ENCODE assay signal across 10 cellular contexts in the genomic region with DNA sequence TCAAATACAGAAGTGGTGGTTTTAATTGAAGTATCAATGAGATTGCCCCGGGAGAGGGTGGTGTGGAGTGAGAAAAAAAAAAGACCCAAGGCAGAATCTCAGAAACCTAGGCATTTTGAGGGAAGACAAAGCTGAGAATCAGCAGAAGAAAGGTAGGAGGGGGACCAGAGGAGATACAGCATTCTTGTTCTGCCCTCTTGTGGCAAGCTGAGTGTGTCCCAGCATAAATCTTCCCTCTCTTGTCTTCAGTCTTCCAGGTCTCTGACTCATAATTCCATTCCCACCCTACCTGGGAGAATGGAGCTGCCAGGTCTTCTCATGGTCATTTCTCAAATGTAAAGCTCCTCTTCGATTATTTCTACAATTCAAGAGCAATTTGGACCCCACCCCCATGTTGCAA. TPM values are rescaled to one million over a fixed set of nuclear protein-coding genes. Genes with fewer than 3 reads are reported as not detected.
DNase-seq lines count a peak whose midpoint lies in the region; ATAC-seq, FAIRE-seq and TF ChIP-seq lines count a peak whose summit lies in the region.
"Had no signal": no experiment of that assay in that cellular context is flagged by ENCODE, and none has a peak within 500 bp of the region (broad histone marks: within the 10 kb centered on the region; RNA-seq: fewer than 3 reads in every experiment).

No MANE protein-coding gene starts in this region.

- intact Hi-C loops in GM12878 (cut with micrococcal nuclease; ENCODE audit: unreplicated experiment) (loop anchor here (1.0 to 5.0 kb wide), 2 partner anchors 246 to 373 kb away; no protein-coding TSS in a partner anchor), right lobe of liver (cut with DNase I) (no loop called here), tibial artery (cut with DNase I; ENCODE audit: low total_unique reads) (no loop called here)

- H3K9me3 ChIP-seq in MG63 = no peaks in the 10 kb centered on the region
- peaks cover 2% of the 10 kb centered on the region; the same call in 2 of the 3 replicates for H3K9me3 ChIP-seq in GM12878 (replicated peaks; ENCODE audit: control insufficient read depth, insufficient read depth, low read length)
- peaks cover 0 to 13% (median 1%) of the 10 kb centered on the region in 4 donors for H3K9me3 ChIP-seq in right lobe of liver
- no peaks in the 10 kb centered on the region for H3K9me3 ChIP-seq in tibial artery
- H3K9me3 ChIP-seq: thoracic aorta had no signal

- no peak overlapping the region for H3K27ac ChIP-seq in GM12878 (ENCODE audit: control insufficient read depth, insufficient read depth)
- H3K27ac ChIP-seq in right lobe of liver = no peak overlapping the region
- H3K27ac ChIP-seq in tibial artery = no peak overlapping the region
- H3K27ac ChIP-seq: thoracic aorta had no signal

- no peak for FAIRE-seq in GM12878 (lab: Jason Lieb, UNC)
- FAIRE-seq: islet of Langerhans had no signal

- CTCF ChIA-PET in GM12878 (lab: Yijun Ruan, JAX) = interaction anchor here (0.6 to 3.9 kb wide), 15 partner anchors 8 to 1227 kb away, joined by 3 to 15 read pairs (median 3); no protein-coding TSS in a partner anchor

- peak; percentile 65 for TF ChIP-seq RAD21 in GM12878 (IDR thresholded peaks at IDR 0.05; ENCODE audit: insufficient read depth, low read depth, low read length)

- H3K36me3 ChIP-seq in MG63 = no peaks in the 10 kb centered on the region; the same call in 1 of the 2 replicates
- H3K36me3 ChIP-seq in GM12878 (ENCODE audit: control insufficient read depth in 2 of 2, insufficient read depth in 2 of 2, low read length in 1 of 2) = no peaks in the 10 kb centered on the region
- no peaks in the 10 kb centered on the region for H3K36me3 ChIP-seq in right lobe of liver
- no peaks in the 10 kb centered on the region for H3K36me3 ChIP-seq in tibial artery
- H3K36me3 ChIP-seq: thoracic aorta had no signal

- TF ChIP-seq EP300 in GM12878 (IDR thresholded peaks at IDR 0.05; ENCODE audit: borderline replicate concordance in 1 of 2, control insufficient read depth in 1 of 2, low read depth in 2 of 2, low read length in 2 of 2) = no peak

- RAD21 ChIA-PET in GM12878 (lab: Charles Lee; ENCODE audit: unreplicated experiment) = interaction anchor here (0.8 to 1.7 kb wide), 2 partner anchors 11 to 219 kb away, joined by 3 to 9 read pairs; no protein-coding TSS in a partner anchor

- no peaks in the 10 kb centered on the region for H4K20me1 ChIP-seq in GM12878 (ENCODE audit: control insufficient read depth, insufficient read depth)

- TF ChIP-seq POLR2A in GM12878 (IDR thresholded peaks at IDR 0.05; ENCODE audit: low read depth, low read length) = no peak
- no peak for TF ChIP-seq POLR2A in right lobe of liver (IDR thresholded peaks at IDR 0.05)
- TF ChIP-seq POLR2A in GM18505 (IDR thresholded peaks at IDR 0.05; ENCODE audit: borderline replicate concordance, extremely low read depth, insufficient read depth, insufficient read length) = no peak

- POLR2A ChIA-PET in GM12878 (lab: Charles Lee) = no interaction called here

- no peak overlapping the region for H3K9ac ChIP-seq in GM12878 (ENCODE audit: control insufficient read depth, insufficient read depth, low read length)

- H3K4me3 ChIP-seq in MG63 = no peak overlapping the region
- no peak overlapping the region for H3K4me3 ChIP-seq in GM12878
- no peak overlapping the region for H3K4me3 ChIP-seq in right lobe of liver
- no peak overlapping the region for H3K4me3 ChIP-seq in tibial artery
- H3K4me3 ChIP-seq: thoracic aorta had no signal

- no TSS peak for BruUV-seq in GM12878 (replicated peaks; lab: Mats Ljungman, UMichigan)

- no peak overlapping the region for H2AFZ ChIP-seq in GM12878 (ENCODE audit: control insufficient read depth, low read depth, low read length)

- TF ChIP-seq CTCF in GM12878 (IDR thresholded peaks at IDR 0.05 in 2 of 3, conservative IDR thresholded peaks at IDR 0.05 in 1 of 3; ENCODE audit: control insufficient read depth in 2 of 3, extremely low read depth in 1 of 3, insufficient read depth in 1 of 3, low read depth in 3 of 3, low read length in 3 of 3) (peak; percentile 38 to 64 (median 44); a peak in 4 of 6 replicates), right lobe of liver (IDR thresholded peaks at IDR 0.05) (peak in 3 of 4 donors; percentile 29 to 41 (median 40)), tibial artery (IDR thresholded peaks at IDR 0.05) (peak in 1 of 2 experiments; percentile 25)

- no peak overlapping the region for H3K4me2 ChIP-seq in GM12878 (ENCODE audit: control insufficient read depth, insufficient read depth)

- no peaks in the 10 kb centered on the region for H3K4me1 ChIP-seq in GM12878 (ENCODE audit: control insufficient read depth, insufficient read depth, low read length)
- H3K4me1 ChIP-seq in right lobe of liver = no peaks in the 10 kb centered on the region
- H3K4me1 ChIP-seq in tibial artery = no peaks in the 10 kb centered on the region

- in situ Hi-C loops in GM12878 (cut with MboI) = no loop called here

- ATAC-seq in GM12878 (peak; percentile 59), right lobe of liver (peak in 3 of 4 donors; percentile 45 to 55 (median 46)), HG02571 (IDR thresholded peaks at IDR 0.05; ENCODE audit: unreplicated experiment) (no peak), GM18505 (IDR thresholded peaks at IDR 0.05; ENCODE audit: unreplicated experiment) (no peak)

- WGBS in GM12878 (ENCODE audit: insufficient coverage, insufficient replicate concordance, low lambda C conversion rate, missing lambda C conversion rate) = 15% methylated on average over 2 of the region's 2 CpGs
- 29% methylated on average over 2 of the region's 2 CpGs for WGBS in right lobe of liver (ENCODE audit: insufficient coverage, low coverage, low lambda C conversion rate, missing lambda C conversion rate)

- DNase-seq in GM03348 (ENCODE audit: low spot score) (peak; percentile 33), MG63 (peak; percentile 2), GM12878 (ENCODE audit: low read depth, low spot score) (no peak), right lobe of liver (no peak), tibial artery (no peak)
- no peak for DNase-seq in activated CD4-positive, alpha-beta T cell treated with anti-CD3 and anti-CD28 coated beads, Interleukin-2, amount 50 U/mL, for 4 hours

- H3K27me3 ChIP-seq in MG63 (no peaks in the 10 kb centered on the region), GM12878 (replicated peaks in 1 of 2; ENCODE audit: control insufficient read depth in 2 of 2, insufficient read depth in 2 of 2, low read length in 1 of 2) (no peaks in the 10 kb centered on the region), right lobe of liver (no peaks in the 10 kb centered on the region), tibial artery (no peaks in the 10 kb centered on the region)

- SMC1A ChIA-PET in GM12878 (lab: Charles Lee; ENCODE audit: uncharacterized antibody, unreplicated experiment) = interaction anchor here (0.6 to 2.4 kb wide), 7 partner anchors 14 to 247 kb away, joined by 3 to 17 read pairs (median 4); no protein-coding TSS in a partner anchor

- no peaks in the 10 kb centered on the region for H3K79me2 ChIP-seq in GM12878 (ENCODE audit: control insufficient read depth, insufficient read depth, low read length)

TF ChIP-seq in GM12878, 131 proteins besides CTCF, POLR2A, EP300 and RAD21:
- peak; percentile 51; the same call in 1 of the 2 replicates for TF ChIP-seq SMC3 (IDR thresholded peaks at IDR 0.05; ENCODE audit: borderline replicate concordance, low read length)
- no peak for TF ChIP-seq NBN (IDR thresholded peaks at IDR 0.05)

RNA-seq across cellular contexts. Expression of a gene that starts 32.7 kb away (rescaled TPM):
- 118 and 121 TPM in 2 replicates for total RNA-seq in MG63 (2014; rRNA removed; shearing (Covaris generic); ENCODE audit: low replicate concordance)
- 53.7 and 55.3 TPM in 2 replicates for total RNA-seq in GM12878 (2013; cell fraction: nucleolus; rRNA removed)
- 88.9 and 91.0 TPM in 2 replicates for total RNA-seq in GM12878 (2014; rRNA removed)
- total RNA-seq in GM12878 (2014; rRNA removed; fragmentation: Illumina TruSeq; extraction: Trizol) = 59.0 and 69.7 TPM in 2 replicates
- 119 and 128 TPM in 2 replicates for total RNA-seq in GM12878 (2021)
- polyA plus RNA-seq in GM12878 (2011; ENCODE audit: low read depth) = 97.8 TPM
- polyA plus RNA-seq in GM12878 (2011; rRNA removed) = 9.4 and 27.0 TPM in 2 replicates
- polyA plus RNA-seq in GM12878 (2011; cell fraction: cytosol; rRNA removed) = 28.1 and 36.6 TPM in 2 replicates
- 31.0 and 43.9 TPM in 2 replicates for polyA plus RNA-seq in GM12878 (2011; cell fraction: nucleus; rRNA removed)
- 115 and 130 TPM in 2 replicates for polyA plus RNA-seq in GM12878 (2012)
- polyA plus RNA-seq in GM12878 (2014; fragmentation: Illumina TruSeq; extraction: Trizol) = 126 and 170 TPM in 2 replicates
- polyA plus RNA-seq in GM12878 (2014; fragmentation: Nextera tagmentation; extraction: Ambion mirVana) = 10 to 100 TPM; 26.3 to 52.7 TPM
- polyA plus RNA-seq in GM12878 (2014; rRNA removed) = 86.9 and 101 TPM in 2 replicates
- 100 to 1,000 TPM; 148 to 149 TPM for polyA plus RNA-seq in GM12878 (2016; fragmentation: Nextera tagmentation; extraction: Ambion mirVana)
- 14.8 and 15.0 TPM in 2 replicates for polyA minus RNA-seq in GM12878 (2011; rRNA and poly(A)+ RNA removed)
- polyA minus RNA-seq in GM12878 (2011; cell fraction: cytosol; rRNA and poly(A)+ RNA removed) = 15.5 and 22.5 TPM in 2 replicates
- 4.0 and 7.2 TPM in 2 replicates for polyA minus RNA-seq in GM12878 (2011; cell fraction: nucleus; rRNA and poly(A)+ RNA removed)
- 10 to 100 TPM; 54.7 to 98.7 (median 69.9) TPM for total RNA-seq in right lobe of liver

Comparison
In these comparisons a context has a peak if more than half of its experiments do, and no peak if none do; other contexts are left out.
1. DNase-seq: peak in GM03348 (single experiment) and MG63 (single experiment); none in GM12878 (single experiment), right lobe of liver (0 of 3), activated CD4-positive, alpha-beta T cell treated with anti-CD3 and anti-CD28 coated beads, Interleukin-2, amount 50 U/mL, for 4 hours (0 of 2) and tibial artery (0 of 2).
2. ATAC-seq: peak in GM12878 (single experiment) and right lobe of liver (3 of 4); none in HG02571 (single experiment) and GM18505 (single experiment).